ENCODE assay signal across 1 cellular context in the genomic region with DNA sequence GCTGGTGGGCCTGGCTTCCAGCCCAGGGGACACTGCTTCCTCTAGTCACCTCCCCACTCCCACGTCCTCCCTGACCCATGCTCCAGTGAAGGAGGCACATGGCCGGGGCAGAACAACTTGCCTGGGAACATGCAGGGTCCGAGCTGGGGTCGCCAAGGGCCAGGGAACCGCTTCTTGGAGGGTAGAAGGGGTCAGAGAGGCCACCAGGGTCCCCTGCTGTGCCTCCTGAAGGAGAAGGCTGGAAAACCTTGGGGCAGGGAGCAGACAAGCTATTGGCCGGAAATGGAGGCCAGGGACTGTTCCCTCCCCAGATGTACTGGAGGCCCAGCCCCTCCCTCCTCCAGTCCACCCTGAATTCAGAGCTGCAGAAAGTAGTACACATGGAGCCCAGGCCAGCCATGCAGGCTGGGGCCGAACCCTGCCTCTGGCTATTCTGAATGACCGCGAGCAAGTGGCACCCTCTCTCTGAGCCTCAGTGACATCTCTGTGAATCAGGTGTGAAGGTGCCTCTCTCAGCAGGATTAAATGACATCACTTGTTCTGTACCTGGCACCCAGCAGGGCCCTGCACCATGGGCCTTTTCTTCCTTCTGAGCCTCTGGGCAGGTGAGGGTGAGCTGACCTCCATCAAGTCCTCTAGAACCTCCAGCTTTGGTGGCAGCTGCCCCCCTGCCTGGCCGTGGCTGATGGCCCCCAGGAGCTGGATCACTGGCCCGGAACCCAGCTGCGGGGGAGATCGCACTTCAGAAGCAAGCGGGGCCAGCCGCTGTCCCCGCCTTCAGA.
TF ChIP-seq lines count a peak whose summit lies in the region.

No MANE protein-coding gene starts in this region.

TF ChIP-seq in GM23338, 12 proteins besides CTCF, POLR2A, EP300 and RAD21 (continued from another document):
- TF ChIP-seq, protein P1, sequence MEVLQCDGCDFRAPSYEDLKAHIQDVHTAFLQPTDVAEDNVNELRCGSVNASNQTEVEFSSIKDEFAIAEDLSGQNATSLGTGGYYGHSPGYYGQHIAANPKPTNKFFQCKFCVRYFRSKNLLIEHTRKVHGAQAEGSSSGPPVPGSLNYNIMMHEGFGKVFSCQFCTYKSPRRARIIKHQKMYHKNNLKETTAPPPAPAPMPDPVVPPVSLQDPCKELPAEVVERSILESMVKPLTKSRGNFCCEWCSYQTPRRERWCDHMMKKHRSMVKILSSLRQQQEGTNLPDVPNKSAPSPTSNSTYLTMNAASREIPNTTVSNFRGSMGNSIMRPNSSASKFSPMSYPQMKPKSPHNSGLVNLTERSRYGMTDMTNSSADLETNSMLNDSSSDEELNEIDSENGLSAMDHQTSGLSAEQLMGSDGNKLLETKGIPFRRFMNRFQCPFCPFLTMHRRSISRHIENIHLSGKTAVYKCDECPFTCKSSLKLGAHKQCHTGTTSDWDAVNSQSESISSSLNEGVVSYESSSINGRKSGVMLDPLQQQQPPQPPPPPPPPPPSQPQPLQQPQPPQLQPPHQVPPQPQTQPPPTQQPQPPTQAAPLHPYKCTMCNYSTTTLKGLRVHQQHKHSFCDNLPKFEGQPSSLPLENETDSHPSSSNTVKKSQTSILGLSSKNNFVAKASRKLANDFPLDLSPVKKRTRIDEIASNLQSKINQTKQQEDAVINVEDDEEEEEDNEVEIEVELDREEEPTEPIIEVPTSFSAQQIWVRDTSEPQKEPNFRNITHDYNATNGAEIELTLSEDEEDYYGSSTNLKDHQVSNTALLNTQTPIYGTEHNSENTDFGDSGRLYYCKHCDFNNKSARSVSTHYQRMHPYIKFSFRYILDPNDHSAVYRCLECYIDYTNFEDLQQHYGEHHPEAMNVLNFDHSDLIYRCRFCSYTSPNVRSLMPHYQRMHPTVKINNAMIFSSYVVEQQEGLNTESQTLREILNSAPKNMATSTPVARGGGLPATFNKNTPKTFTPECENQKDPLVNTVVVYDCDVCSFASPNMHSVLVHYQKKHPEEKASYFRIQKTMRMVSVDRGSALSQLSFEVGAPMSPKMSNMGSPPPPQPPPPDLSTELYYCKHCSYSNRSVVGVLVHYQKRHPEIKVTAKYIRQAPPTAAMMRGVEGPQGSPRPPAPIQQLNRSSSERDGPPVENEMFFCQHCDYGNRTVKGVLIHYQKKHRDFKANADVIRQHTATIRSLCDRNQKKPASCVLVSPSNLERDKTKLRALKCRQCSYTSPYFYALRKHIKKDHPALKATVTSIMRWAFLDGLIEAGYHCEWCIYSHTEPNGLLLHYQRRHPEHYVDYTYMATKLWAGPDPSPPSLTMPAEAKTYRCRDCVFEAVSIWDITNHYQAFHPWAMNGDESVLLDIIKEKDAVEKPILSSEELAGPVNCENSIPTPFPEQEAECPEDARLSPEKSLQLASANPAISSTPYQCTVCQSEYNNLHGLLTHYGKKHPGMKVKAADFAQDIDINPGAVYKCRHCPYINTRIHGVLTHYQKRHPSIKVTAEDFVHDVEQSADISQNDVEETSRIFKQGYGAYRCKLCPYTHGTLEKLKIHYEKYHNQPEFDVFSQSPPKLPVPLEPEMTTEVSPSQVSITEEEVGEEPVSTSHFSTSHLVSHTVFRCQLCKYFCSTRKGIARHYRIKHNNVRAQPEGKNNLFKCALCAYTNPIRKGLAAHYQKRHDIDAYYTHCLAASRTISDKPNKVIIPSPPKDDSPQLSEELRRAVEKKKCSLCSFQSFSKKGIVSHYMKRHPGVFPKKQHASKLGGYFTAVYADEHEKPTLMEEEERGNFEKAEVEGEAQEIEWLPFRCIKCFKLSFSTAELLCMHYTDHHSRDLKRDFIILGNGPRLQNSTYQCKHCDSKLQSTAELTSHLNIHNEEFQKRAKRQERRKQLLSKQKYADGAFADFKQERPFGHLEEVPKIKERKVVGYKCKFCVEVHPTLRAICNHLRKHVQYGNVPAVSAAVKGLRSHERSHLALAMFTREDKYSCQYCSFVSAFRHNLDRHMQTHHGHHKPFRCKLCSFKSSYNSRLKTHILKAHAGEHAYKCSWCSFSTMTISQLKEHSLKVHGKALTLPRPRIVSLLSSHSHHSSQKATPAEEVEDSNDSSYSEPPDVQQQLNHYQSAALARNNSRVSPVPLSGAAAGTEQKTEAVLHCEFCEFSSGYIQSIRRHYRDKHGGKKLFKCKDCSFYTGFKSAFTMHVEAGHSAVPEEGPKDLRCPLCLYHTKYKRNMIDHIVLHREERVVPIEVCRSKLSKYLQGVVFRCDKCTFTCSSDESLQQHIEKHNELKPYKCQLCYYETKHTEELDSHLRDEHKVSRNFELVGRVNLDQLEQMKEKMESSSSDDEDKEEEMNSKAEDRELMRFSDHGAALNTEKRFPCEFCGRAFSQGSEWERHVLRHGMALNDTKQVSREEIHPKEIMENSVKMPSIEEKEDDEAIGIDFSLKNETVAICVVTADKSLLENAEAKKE (CRISPR knock-in tag; IDR thresholded peaks at IDR 0.05), result no peak
- TF ChIP-seq POLR2AphosphoS5 (IDR thresholded peaks at IDR 0.05; ENCODE audit: low read depth) (no peak), STAT1 (IDR thresholded peaks at IDR 0.05; ENCODE audit: unreplicated experiment) (no peak), JUNB (IDR thresholded peaks at IDR 0.05; ENCODE audit: unreplicated experiment) (no peak), ZNF114 (CRISPR knock-in tag; IDR thresholded peaks at IDR 0.05) (no peak), EZH2phosphoT487 (IDR thresholded peaks at IDR 0.05; ENCODE audit: unreplicated experiment) (no peak), ZNF331 (CRISPR knock-in tag; IDR thresholded peaks at IDR 0.05; ENCODE audit: low read depth) (no peak)
- TF ChIP-seq, protein P2, sequence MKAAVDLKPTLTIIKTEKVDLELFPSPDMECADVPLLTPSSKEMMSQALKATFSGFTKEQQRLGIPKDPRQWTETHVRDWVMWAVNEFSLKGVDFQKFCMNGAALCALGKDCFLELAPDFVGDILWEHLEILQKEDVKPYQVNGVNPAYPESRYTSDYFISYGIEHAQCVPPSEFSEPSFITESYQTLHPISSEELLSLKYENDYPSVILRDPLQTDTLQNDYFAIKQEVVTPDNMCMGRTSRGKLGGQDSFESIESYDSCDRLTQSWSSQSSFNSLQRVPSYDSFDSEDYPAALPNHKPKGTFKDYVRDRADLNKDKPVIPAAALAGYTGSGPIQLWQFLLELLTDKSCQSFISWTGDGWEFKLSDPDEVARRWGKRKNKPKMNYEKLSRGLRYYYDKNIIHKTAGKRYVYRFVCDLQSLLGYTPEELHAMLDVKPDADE (IDR thresholded peaks at IDR 0.05), result no peak
- TF ChIP-seq, protein P3, sequence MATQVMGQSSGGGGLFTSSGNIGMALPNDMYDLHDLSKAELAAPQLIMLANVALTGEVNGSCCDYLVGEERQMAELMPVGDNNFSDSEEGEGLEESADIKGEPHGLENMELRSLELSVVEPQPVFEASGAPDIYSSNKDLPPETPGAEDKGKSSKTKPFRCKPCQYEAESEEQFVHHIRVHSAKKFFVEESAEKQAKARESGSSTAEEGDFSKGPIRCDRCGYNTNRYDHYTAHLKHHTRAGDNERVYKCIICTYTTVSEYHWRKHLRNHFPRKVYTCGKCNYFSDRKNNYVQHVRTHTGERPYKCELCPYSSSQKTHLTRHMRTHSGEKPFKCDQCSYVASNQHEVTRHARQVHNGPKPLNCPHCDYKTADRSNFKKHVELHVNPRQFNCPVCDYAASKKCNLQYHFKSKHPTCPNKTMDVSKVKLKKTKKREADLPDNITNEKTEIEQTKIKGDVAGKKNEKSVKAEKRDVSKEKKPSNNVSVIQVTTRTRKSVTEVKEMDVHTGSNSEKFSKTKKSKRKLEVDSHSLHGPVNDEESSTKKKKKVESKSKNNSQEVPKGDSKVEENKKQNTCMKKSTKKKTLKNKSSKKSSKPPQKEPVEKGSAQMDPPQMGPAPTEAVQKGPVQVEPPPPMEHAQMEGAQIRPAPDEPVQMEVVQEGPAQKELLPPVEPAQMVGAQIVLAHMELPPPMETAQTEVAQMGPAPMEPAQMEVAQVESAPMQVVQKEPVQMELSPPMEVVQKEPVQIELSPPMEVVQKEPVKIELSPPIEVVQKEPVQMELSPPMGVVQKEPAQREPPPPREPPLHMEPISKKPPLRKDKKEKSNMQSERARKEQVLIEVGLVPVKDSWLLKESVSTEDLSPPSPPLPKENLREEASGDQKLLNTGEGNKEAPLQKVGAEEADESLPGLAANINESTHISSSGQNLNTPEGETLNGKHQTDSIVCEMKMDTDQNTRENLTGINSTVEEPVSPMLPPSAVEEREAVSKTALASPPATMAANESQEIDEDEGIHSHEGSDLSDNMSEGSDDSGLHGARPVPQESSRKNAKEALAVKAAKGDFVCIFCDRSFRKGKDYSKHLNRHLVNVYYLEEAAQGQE (IDR thresholded peaks at IDR 0.05; ENCODE audit: unreplicated experiment), result no peak
